35 cellular contexts compared by ENCODE assay signal in the genomic region with DNA sequence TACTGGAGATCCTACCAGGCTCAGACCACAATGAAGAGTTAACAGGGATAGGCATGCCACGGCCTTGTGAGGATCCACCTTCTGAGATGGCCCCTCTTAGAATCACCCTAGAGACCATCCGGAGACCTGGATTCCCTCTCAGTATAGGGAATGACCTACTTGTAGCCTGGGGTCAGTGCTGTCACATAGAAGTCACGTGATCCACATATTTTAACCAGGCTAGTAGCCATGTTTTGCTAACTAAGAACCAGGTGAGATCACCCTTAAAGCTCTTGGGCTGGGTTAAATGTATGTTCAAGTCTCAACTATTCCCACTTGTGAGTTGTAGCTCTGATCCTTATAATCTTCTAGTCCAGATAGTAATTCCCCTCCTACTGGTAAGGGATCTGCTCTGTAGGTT.
"Had no signal": no experiment of that assay in that cellular context is flagged by ENCODE, and none has a peak within 500 bp of the region (broad histone marks: within the 10 kb centered on the region; RNA-seq: fewer than 3 reads in every experiment).

No MANE protein-coding gene starts in this region.

- H3K9me3 ChIP-seq: MG63 had no signal

- H3K36me3 ChIP-seq: MG63 had no signal

- DNase-seq: Karpas-422, Kasumi-1, MG63, MM.1S, MV-4-11, NCI-H1048, NCI-H1092, NCI-H1092 treated with DMSO at 0.1 percent for 48 hours, NCI-H1105, NCI-H1105 treated with DMSO at 0.1 percent for 48 hours, NCI-H1417, NCI-H1417 treated with DMSO at 0.1 percent for 48 hours, NCI-H1436, NCI-H1436 treated with DMSO at 0.1 percent for 48 hours, NCI-H146, NCI-H1694, NCI-H1694 treated with DMSO at 0.1 percent for 48 hours, NCI-H187, NCI-H187 treated with DMSO at 0.1 percent for 48 hours, NCI-H1930, NCI-H2029, NCI-H2029 treated with DMSO at 0.1 percent for 48 hours, NCI-H2081, NCI-H2081 treated with DMSO at 0.1 percent for 48 hours, NCI-H2107, NCI-H2171, NCI-H2171 treated with DMSO at 0.1 percent for 48 hours, NCI-H2227 treated with DMSO at 0.1 percent for 48 hours, NCI-H226, NCI-H345, NCI-H446, NCI-H446 treated with DMSO at 0.1 percent for 48 hours, NCI-H510A, NCI-H510A treated with DMSO at 0.1 percent for 48 hours, NCI-H524 had no signal

- H3K27me3 ChIP-seq: MG63 had no signal

- H3K4me3 ChIP-seq: MG63 had no signal
